8 cellular contexts compared by ENCODE assay signal in genomic region chr1:145992502-145992936, GRCh38. TPM values are rescaled to one million over a fixed set of nuclear protein-coding genes. Genes with fewer than 3 reads are reported as not detected.
DNase-seq lines count a peak whose midpoint lies in the region; ATAC-seq and TF ChIP-seq lines count a peak whose summit lies in the region.

No MANE protein-coding gene starts in this region.

- H2AFZ ChIP-seq in Karpas-422 (ENCODE audit: low read length) = no peak overlapping the region

- no peaks in the 10 kb centered on the region for H3K27me3 Mint-ChIP-seq in activated naive CD8-positive, alpha-beta T cell
- H3K27me3 Mint-ChIP-seq in stimulated activated naive CD8-positive, alpha-beta T cell treated with anti-CD3 and anti-CD28 coated beads, Interleukin-15, amount 100 ng/mL, for 72 hours = no peaks in the 10 kb centered on the region

- ATAC-seq in left lobe of liver (no peak), HG02610 (IDR thresholded peaks at IDR 0.05; ENCODE audit: unreplicated experiment) (no peak)
- ATAC-seq in stimulated activated naive CD8-positive, alpha-beta T cell treated with anti-CD3 and anti-CD28 coated beads, Interleukin-15, amount 100 ng/mL, for 72 hours = no peak

- POLR2A ChIA-PET in GM10248 (lab: Yijun Ruan, JAX) = interaction anchor here (0.6 to 2.1 kb wide), 3 partner anchors 10 to 64 kb away, joined by 3 to 7 read pairs (median 7); no protein-coding TSS in a partner anchor

- peaks cover 22% of the 10 kb centered on the region for H3K36me3 Mint-ChIP-seq in activated naive CD8-positive, alpha-beta T cell

- peaks cover 14% of the 10 kb centered on the region for H3K79me2 ChIP-seq in Karpas-422 (ENCODE audit: low read length)

- peak overlapping the region; percentile 91; the same call in 1 of the 2 replicates for H3K9ac ChIP-seq in Karpas-422 (ENCODE audit: low read length)

- H4K20me1 ChIP-seq in Karpas-422 (ENCODE audit: insufficient read depth, low read depth, low read length) = peaks cover 33% of the 10 kb centered on the region

- H3K4me1 Mint-ChIP-seq in activated naive CD8-positive, alpha-beta T cell (ENCODE audit: low read depth) = peaks cover 72% of the 10 kb centered on the region
- peaks cover 63% of the 10 kb centered on the region for H3K4me1 Mint-ChIP-seq in stimulated activated naive CD8-positive, alpha-beta T cell treated with anti-CD3 and anti-CD28 coated beads, Interleukin-15, amount 100 ng/mL, for 72 hours

- H3K4me3 ChIP-seq in Karpas-422 (ENCODE audit: low read length) = no peak overlapping the region; the same call in 1 of the 2 replicates

- H3K9me3 Mint-ChIP-seq in activated naive CD8-positive, alpha-beta T cell (ENCODE audit: low read depth) = peaks cover 3% of the 10 kb centered on the region
- H3K9me3 Mint-ChIP-seq in stimulated activated naive CD8-positive, alpha-beta T cell treated with anti-CD3 and anti-CD28 coated beads, Interleukin-15, amount 100 ng/mL, for 72 hours = no peaks in the 10 kb centered on the region

- peak overlapping the region; percentile 94 for H3K27ac ChIP-seq in Karpas-422 (ENCODE audit: low read length)

- no peaks in the 10 kb centered on the region for H3K9me2 ChIP-seq in Karpas-422 (replicated peaks; ENCODE audit: insufficient read depth, low read length)

- H3K36me3 ChIP-seq in Karpas-422 (ENCODE audit: insufficient read depth, low read length) = peaks cover 34% of the 10 kb centered on the region

- peak overlapping the region; percentile 86 for H3K4me2 ChIP-seq in Karpas-422 (ENCODE audit: low read depth, low read length, poor library complexity, severe bottlenecking)

- peaks cover 40% of the 10 kb centered on the region for H3K4me1 ChIP-seq in Karpas-422 (ENCODE audit: low read length)

- H3K4me3 Mint-ChIP-seq in activated naive CD8-positive, alpha-beta T cell = peak overlapping the region; percentile 98
- H3K4me3 Mint-ChIP-seq in stimulated activated naive CD8-positive, alpha-beta T cell treated with anti-CD3 and anti-CD28 coated beads, Interleukin-15, amount 100 ng/mL, for 72 hours = peak overlapping the region; percentile 85 to 89

- H3K27me3 ChIP-seq in Karpas-422 (ENCODE audit: low read length) = no peaks in the 10 kb centered on the region

- no peak for TF ChIP-seq CTCF in GM10248 (IDR thresholded peaks at IDR 0.05; ENCODE audit: control extremely low read depth, extremely low read depth, low read depth, missing control alignments)

- CTCF ChIA-PET in GM10248 (lab: Yijun Ruan, JAX) = interaction anchor here (1.3 to 14.3 kb wide), 3 partner anchors 10 to 15 kb away, joined by 3 to 176 read pairs (median 3); no protein-coding TSS in a partner anchor

- DNase-seq in Karpas-422 (peak; percentile 74), left lobe of liver (ENCODE audit: low spot score) (peak; percentile 31), GM03348 (ENCODE audit: low spot score) (no peak), GM10248 (ENCODE audit: extremely low spot score) (no peak)
- DNase-seq in stimulated activated naive CD8-positive, alpha-beta T cell treated with anti-CD3 and anti-CD28 coated beads, Interleukin-15, amount 100 ng/mL, for 72 hours = no peak
- no peak for DNase-seq in central memory CD4-positive, alpha-beta T cell

- no peaks in the 10 kb centered on the region for H3K9me3 ChIP-seq in Karpas-422 (ENCODE audit: low read length)

- peak overlapping the region; percentile 99 for H3K27ac Mint-ChIP-seq in activated naive CD8-positive, alpha-beta T cell
- peak overlapping the region; percentile 28 to 30 for H3K27ac Mint-ChIP-seq in stimulated activated naive CD8-positive, alpha-beta T cell treated with anti-CD3 and anti-CD28 coated beads, Interleukin-15, amount 100 ng/mL, for 72 hours

RNA-seq across cellular contexts. Expression of gene TXNIP, which starts 3.9 kb away (rescaled TPM):
- total RNA-seq in Karpas-422 (2014; rRNA removed; shearing (Covaris generic); ENCODE audit: low replicate concordance) = 130 and 269 TPM in 2 replicates
- total RNA-seq in left lobe of liver = 66.5 TPM

RNA-seq across cellular contexts. Expression of gene POLR3GL, which starts 28.0 kb away (rescaled TPM):
- total RNA-seq in Karpas-422 (2014; rRNA removed; shearing (Covaris generic); ENCODE audit: low replicate concordance) = 34.7 and 42.3 TPM in 2 replicates
- 14.2 TPM for total RNA-seq in left lobe of liver

RNA-seq across cellular contexts. Expression of gene ANKRD34A, which starts 28.1 kb away (rescaled TPM):
- total RNA-seq in Karpas-422 (2014; rRNA removed; shearing (Covaris generic); ENCODE audit: low replicate concordance) = 9.0 and 21.5 TPM in 2 replicates
- 0.65 TPM for total RNA-seq in left lobe of liver

RNA-seq across cellular contexts. Expression of gene HJV, which starts 29.0 kb away (rescaled TPM):
- total RNA-seq in Karpas-422 (2014; rRNA removed; shearing (Covaris generic); ENCODE audit: low replicate concordance) = not detected in 2 replicates
- 110 TPM for total RNA-seq in left lobe of liver

RNA-seq across cellular contexts. Expression of gene LIX1L, which starts 34.7 kb away (rescaled TPM):
- total RNA-seq in Karpas-422 (2014; rRNA removed; shearing (Covaris generic); ENCODE audit: low replicate concordance) = 35.8 and 49.4 TPM in 2 replicates
- total RNA-seq in left lobe of liver = 11.4 TPM

Comparison
In these comparisons a context has a peak if more than half of its experiments do, and no peak if none do; other contexts are left out.
1. DNase-seq: peak in Karpas-422 (single experiment) and left lobe of liver (single experiment); none in stimulated activated naive CD8-positive, alpha-beta T cell treated with anti-CD3 and anti-CD28 coated beads, Interleukin-15, amount 100 ng/mL, for 72 hours (0 of 2), GM03348 (single experiment), GM10248 (single experiment) and central memory CD4-positive, alpha-beta T cell (single experiment).